8 cellular contexts compared by ENCODE assay signal in genomic region chr3:142976621-142977398, GRCh38. TPM values are rescaled to one million over a fixed set of nuclear protein-coding genes. Genes with fewer than 3 reads are reported as not detected.
A peak's percentile ranks its signal among the peaks of the same experiment; 100 is the strongest.
DNase-seq lines count a peak whose midpoint lies in the region; ATAC-seq, FAIRE-seq and TF ChIP-seq lines count a peak whose summit lies in the region.

No MANE protein-coding gene starts in this region.

- no peaks in the 10 kb centered on the region for H3K36me3 Mint-ChIP-seq in CD8-positive, alpha-beta memory T cell

- H3K9me3 Mint-ChIP-seq in CD8-positive, alpha-beta memory T cell: peaks cover 0 to 1% (median 0%) of the 10 kb centered on the region in 5 donors

- POLR2A ChIA-PET in CD8-positive, alpha-beta memory T cell (lab: Charles Lee): no interaction called here

- DNase-seq in EH (ENCODE audit: low read depth) (peak; percentile 95), RCC 7860 (ENCODE audit: low spot score) (peak; percentile 92), fibroblast of pulmonary artery (ENCODE audit: low read depth) (peak; percentile 95), pancreas (peak; percentile 61 to 77 (median 71)), NCI-H146 (lab: John Stamatoyannopoulos, UW) (no peak), GM12892 (ENCODE audit: insufficient read length) (no peak)
- no peak for DNase-seq in CD8-positive, alpha-beta memory T cell

- CTCF ChIA-PET in CD8-positive, alpha-beta memory T cell (lab: Charles Lee): no interaction called here

- H3K4me3 Mint-ChIP-seq in CD8-positive, alpha-beta memory T cell: no peak overlapping the region

- H3K27ac ChIP-seq in pancreas: no peak overlapping the region
- H3K27ac ChIP-seq in CD8-positive, alpha-beta memory T cell (ENCODE audit: low read depth, low read length): no peak overlapping the region

- peaks cover 5 to 57% of the 10 kb centered on the region in 2 donors for H3K27me3 Mint-ChIP-seq in CD8-positive, alpha-beta memory T cell

- 53 to 58% methylated on average over 8 of the region's 8 CpGs for WGBS in pancreas, 2 donors

- no peak for TF ChIP-seq POLR2A in GM12892 (IDR thresholded peaks at IDR 0.05; ENCODE audit: low read depth, low read length)

- no peaks in the 10 kb centered on the region for H3K36me3 ChIP-seq in pancreas
- H3K36me3 ChIP-seq in CD8-positive, alpha-beta memory T cell (ENCODE audit: insufficient read depth, low read length): no peaks in the 10 kb centered on the region

- H3K4me3 ChIP-seq in fibroblast of pulmonary artery (replicated peaks; ENCODE audit: low read depth, low read length) (no peak overlapping the region), pancreas (no peak overlapping the region)
- H3K4me3 ChIP-seq in CD8-positive, alpha-beta memory T cell (ENCODE audit: low read length): no peak overlapping the region

- peak; percentile 96 to 100 (median 99) for ATAC-seq in pancreas
- ATAC-seq in GM18498 (IDR thresholded peaks at IDR 0.05; ENCODE audit: unreplicated experiment): no peak

- TF ChIP-seq CTCF in fibroblast of pulmonary artery (IDR thresholded peaks at IDR 0.05; ENCODE audit: low read length, missing control alignments) (no peak), pancreas (IDR thresholded peaks at IDR 0.05) (no peak)

- H3K9me3 ChIP-seq in pancreas: no peaks in the 10 kb centered on the region
- no peaks in the 10 kb centered on the region for H3K9me3 ChIP-seq in CD8-positive, alpha-beta memory T cell (ENCODE audit: low read length)

- intact Hi-C loops in pancreas (cut with DNase I): no loop called here

- FAIRE-seq in RCC 7860 (lab: Jason Lieb, UNC): peak; percentile 97
- no peak for FAIRE-seq in pancreas (lab: Jason Lieb, UNC)
- no peak for FAIRE-seq in GM12892 (lab: Jason Lieb, UNC)

- H3K4me1 Mint-ChIP-seq in CD8-positive, alpha-beta memory T cell: no peaks in the 10 kb centered on the region

- H3K27me3 ChIP-seq in pancreas: no peaks in the 10 kb centered on the region
- no peaks in the 10 kb centered on the region for H3K27me3 ChIP-seq in CD8-positive, alpha-beta memory T cell (ENCODE audit: insufficient read depth, low read length, poor library complexity, severe bottlenecking)

- H3K4me1 ChIP-seq in pancreas: no peaks in the 10 kb centered on the region
- H3K4me1 ChIP-seq in CD8-positive, alpha-beta memory T cell (ENCODE audit: insufficient read depth, low read length): no peaks in the 10 kb centered on the region

- H3K27ac Mint-ChIP-seq in CD8-positive, alpha-beta memory T cell: no peak overlapping the region

RNA-seq across cellular contexts. Expression of gene PAQR9, which starts 13.3 kb away (rescaled TPM):
- total RNA-seq in pancreas: under 1 TPM in 1 of 6 donors, not detected in 5; 0.13 TPM
- polyA plus RNA-seq in pancreas: not detected
- total RNA-seq in CD8-positive, alpha-beta memory T cell: not detected
- polyA plus RNA-seq in CD8-positive, alpha-beta memory T cell: not detected
- polyA plus RNA-seq in GM12892 (2012; ENCODE audit: missing spikeins): not detected

RNA-seq across cellular contexts. Expression of gene U2SURP, which starts 24.6 kb away (rescaled TPM):
- 10 to 100 TPM; 29.4 to 48.2 (median 36.7) TPM for total RNA-seq in pancreas
- polyA plus RNA-seq in pancreas: 10 to 100 TPM; 19.9 to 36.4 TPM
- 100 to 1,000 TPM; 146 to 148 TPM for total RNA-seq in CD8-positive, alpha-beta memory T cell
- 121 TPM for polyA plus RNA-seq in CD8-positive, alpha-beta memory T cell
- 98.4 TPM for polyA plus RNA-seq in GM12892 (2012; ENCODE audit: missing spikeins)

Comparison
In these comparisons a context has a peak if more than half of its experiments do, and no peak if none do; other contexts are left out.
1. DNase-seq: peak in EH (single experiment), RCC 7860 (single experiment), fibroblast of pulmonary artery (single experiment) and pancreas (6 of 6); none in CD8-positive, alpha-beta memory T cell (0 of 5), NCI-H146 (single experiment) and GM12892 (single experiment).